Comparison of ENCODE assay signal across 25 cellular contexts in the genomic region with DNA sequence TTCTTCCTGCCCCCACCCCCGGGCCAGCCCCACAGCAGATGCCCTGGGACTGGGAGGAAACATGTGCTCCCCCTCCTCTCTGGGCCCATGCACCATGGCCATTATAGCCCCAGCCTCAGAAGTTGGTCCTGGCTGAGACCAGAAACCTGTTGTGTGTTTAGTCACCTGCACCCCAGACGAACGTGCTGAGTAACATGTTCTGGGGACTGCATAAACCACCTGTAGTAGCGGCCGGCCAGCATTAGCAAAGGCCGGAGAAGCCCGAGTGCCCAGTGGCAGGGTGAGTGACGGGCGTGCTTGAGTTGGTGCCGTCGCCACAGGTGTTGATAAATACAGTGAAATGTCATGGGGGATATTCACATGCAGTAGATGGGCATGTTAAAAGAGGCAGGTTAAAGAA.
DNase-seq lines count a peak whose midpoint lies in the region; TF ChIP-seq lines count a peak whose summit lies in the region.
"Had no signal": no experiment of that assay in that cellular context is flagged by ENCODE, and none has a peak within 500 bp of the region (broad histone marks: within the 10 kb centered on the region; RNA-seq: fewer than 3 reads in every experiment).

No MANE protein-coding gene starts in this region.

- H3K27me3 ChIP-seq in endodermal cell (ENCODE audit: control insufficient read depth, insufficient read depth, low read length, poor library complexity, severe bottlenecking) (no peaks in the 10 kb centered on the region), adrenal gland (no peaks in the 10 kb centered on the region)
- H3K27me3 ChIP-seq in CD4-positive, alpha-beta memory T cell (ENCODE audit: insufficient read depth, low read length) = no peaks in the 10 kb centered on the region
- H3K27me3 ChIP-seq: BLaER1 treated with 17β-estradiol and CSF1 and Interleukin-3, amounts not matched to agents 10 nM and 100 nM had no signal

- H3K4me3 Mint-ChIP-seq in endodermal cell (no peak overlapping the region), mesothelial cell of epicardium (no peak overlapping the region), type B pancreatic cell (no peak overlapping the region)
- no peak overlapping the region for H3K4me3 Mint-ChIP-seq in CD4-positive, alpha-beta memory T cell
- H3K4me3 Mint-ChIP-seq: CD4-positive, alpha-beta T cell; IgD-negative memory B cell had no signal

- DNase-seq in endodermal cell (no peak), mesothelial cell of epicardium (ENCODE audit: low spot score in 2 of 2, unreplicated experiment in 2 of 2) (no peak), type B pancreatic cell (ENCODE audit: extremely low spot score, unreplicated experiment) (no peak), adrenal gland (no peak)
- DNase-seq in stimulated activated naive CD4-positive, alpha-beta T cell treated with Interleukin-2 at 50 U/mL for 16 hours (lab: John Stamatoyannopoulos, UW) = no peak
- DNase-seq in CD4-positive, alpha-beta memory T cell = no peak
- DNase-seq: AML-193; CD4-positive, alpha-beta T cell; COR-L47; DMS53; GM23248; HCEC 1CT; NCI-H1048; NCI-H1417; NCI-H1694; NCI-H2029 treated with DMSO at 0.1 percent for 48 hours; NCI-H2227 treated with DMSO at 0.1 percent for 48 hours; NCI-H526 treated with DMSO at 0.1 percent for 48 hours; RPMI8226; SHP77 treated with DMSO at 0.1 percent for 48 hours had no signal

- no peak overlapping the region for H3K4me3 ChIP-seq in HEK293 (ENCODE audit: low read depth, low read length)
- H3K4me3 ChIP-seq in endodermal cell (ENCODE audit: low read length) = no peak overlapping the region
- H3K4me3 ChIP-seq in adrenal gland = no peak overlapping the region
- no peak overlapping the region for H3K4me3 ChIP-seq in CD4-positive, alpha-beta memory T cell (ENCODE audit: low read length in 2 of 2)
- H3K4me3 ChIP-seq: A549; BLaER1 treated with 17β-estradiol and CSF1 and Interleukin-3, amounts not matched to agents 10 nM and 100 nM; GM23248 had no signal

- H3K9me3 Mint-ChIP-seq in endodermal cell = no peaks in the 10 kb centered on the region
- H3K9me3 Mint-ChIP-seq in mesothelial cell of epicardium = no peaks in the 10 kb centered on the region
- no peaks in the 10 kb centered on the region for H3K9me3 Mint-ChIP-seq in type B pancreatic cell
- peaks cover 0 to 4% (median 0%) of the 10 kb centered on the region in 8 donors for H3K9me3 Mint-ChIP-seq in CD4-positive, alpha-beta memory T cell
- H3K9me3 Mint-ChIP-seq: CD4-positive, alpha-beta T cell; IgD-negative memory B cell had no signal

- CTCF ChIA-PET in HEK293 (lab: Yijun Ruan, JAX) = interaction anchor here (0.6 to 0.9 kb wide), 2 partner anchors 80 to 903 kb away, joined by 3 to 4 read pairs; no protein-coding TSS in a partner anchor
- CTCF ChIA-PET in CD4-positive, alpha-beta memory T cell (lab: Charles Lee; ENCODE audit: partially characterized antibody) = no interaction called here

- H3K27ac Mint-ChIP-seq in endodermal cell = peak overlapping the region; percentile 11
- peak overlapping the region; percentile 21 for H3K27ac Mint-ChIP-seq in mesothelial cell of epicardium
- peak overlapping the region; percentile 31 for H3K27ac Mint-ChIP-seq in type B pancreatic cell
- no peak overlapping the region for H3K27ac Mint-ChIP-seq in CD4-positive, alpha-beta memory T cell
- H3K27ac Mint-ChIP-seq: CD4-positive, alpha-beta T cell; IgD-negative memory B cell had no signal

- H3K27me3 Mint-ChIP-seq in endodermal cell (ENCODE audit: insufficient read depth) (no peaks in the 10 kb centered on the region), mesothelial cell of epicardium (ENCODE audit: low read depth) (no peaks in the 10 kb centered on the region), type B pancreatic cell (no peaks in the 10 kb centered on the region)
- H3K27me3 Mint-ChIP-seq in CD4-positive, alpha-beta memory T cell = no peaks in the 10 kb centered on the region
- H3K27me3 Mint-ChIP-seq: CD4-positive, alpha-beta T cell; IgD-negative memory B cell had no signal

- H3K4me1 ChIP-seq in HEK293 (ENCODE audit: control insufficient read depth, insufficient read depth, low read length) (no peaks in the 10 kb centered on the region), endodermal cell (ENCODE audit: control insufficient read depth, insufficient read depth, low read length) (peaks cover 10% of the 10 kb centered on the region), adrenal gland (replicated peaks in 1 of 2) (peaks cover 10 to 15% of the 10 kb centered on the region in 2 donors)
- H3K4me1 ChIP-seq in CD4-positive, alpha-beta memory T cell (ENCODE audit: insufficient read depth, low read length) = no peaks in the 10 kb centered on the region
- H3K4me1 ChIP-seq: A549 had no signal

- intact Hi-C loops in adrenal gland (cut with DNase I) = loop anchor here in 1 of 2 donors (10.0 kb wide), 1 partner anchor 68 kb away; no protein-coding TSS in a partner anchor
- intact Hi-C loops in CD4-positive, alpha-beta memory T cell (cut with micrococcal nuclease) = no loop called here

- H3K36me3 Mint-ChIP-seq in endodermal cell (ENCODE audit: low read depth) = peaks cover 22% of the 10 kb centered on the region
- H3K36me3 Mint-ChIP-seq in mesothelial cell of epicardium = peaks cover 13% of the 10 kb centered on the region
- H3K36me3 Mint-ChIP-seq in type B pancreatic cell = peaks cover 18% of the 10 kb centered on the region
- H3K36me3 Mint-ChIP-seq in CD4-positive, alpha-beta memory T cell = peaks cover 13 to 28% of the 10 kb centered on the region in 2 donors

- H3K27ac ChIP-seq in HEK293 (ENCODE audit: extremely low read depth, low read depth, low read length) = no peak overlapping the region
- no peak overlapping the region for H3K27ac ChIP-seq in endodermal cell (ENCODE audit: low read depth, low read length)
- H3K27ac ChIP-seq in adrenal gland = peak overlapping the region in 1 of 5 donors; percentile 49
- H3K27ac ChIP-seq in CD4-positive, alpha-beta memory T cell (ENCODE audit: low read depth, low read length) = no peak overlapping the region
- H3K27ac ChIP-seq: A549; BLaER1 treated with 17β-estradiol and CSF1 and Interleukin-3, amounts not matched to agents 10 nM and 100 nM; GM23248; HL-60 had no signal

- POLR2A ChIA-PET in HEK293 (lab: Yijun Ruan, JAX) = no interaction called here
- POLR2A ChIA-PET in CD4-positive, alpha-beta memory T cell (lab: Charles Lee; ENCODE audit: partially characterized antibody) = no interaction called here

- no peaks in the 10 kb centered on the region for H3K9me3 ChIP-seq in HEK293 (ENCODE audit: control insufficient read depth, insufficient read depth, low read depth, low read length)
- no peaks in the 10 kb centered on the region for H3K9me3 ChIP-seq in endodermal cell (ENCODE audit: control insufficient read depth, low read length)
- no peaks in the 10 kb centered on the region for H3K9me3 ChIP-seq in adrenal gland (replicated peaks in 1 of 3)
- no peaks in the 10 kb centered on the region for H3K9me3 ChIP-seq in CD4-positive, alpha-beta memory T cell (ENCODE audit: control insufficient read depth in 1 of 2, low read length in 2 of 2)
- H3K9me3 ChIP-seq: A549; BLaER1 treated with 17β-estradiol and CSF1 and Interleukin-3, amounts not matched to agents 10 nM and 100 nM had no signal

- TF ChIP-seq POLR2A in adrenal gland (IDR thresholded peaks at IDR 0.05) = no peak

- TF ChIP-seq CTCF in HEK293 (tag by site-specific recombination; IDR thresholded peaks at IDR 0.05) = no peak
- no peak for TF ChIP-seq CTCF in endodermal cell (conservative IDR thresholded peaks at IDR 0.05)
- TF ChIP-seq CTCF in mesothelial cell of epicardium (IDR thresholded peaks at IDR 0.05; ENCODE audit: unreplicated experiment) = no peak
- TF ChIP-seq CTCF in type B pancreatic cell (conservative IDR thresholded peaks at IDR 0.05) = no peak
- TF ChIP-seq CTCF in adrenal gland (IDR thresholded peaks at IDR 0.05) = no peak

- no peak overlapping the region for H3K9ac ChIP-seq in endodermal cell (ENCODE audit: extremely low read depth, low read length, poor library complexity, severe bottlenecking)
- H3K9ac ChIP-seq: BLaER1 treated with 17β-estradiol and CSF1 and Interleukin-3, amounts not matched to agents 10 nM and 100 nM; GM23248 had no signal

- peaks cover 0 to 22% of the 10 kb centered on the region in 2 experiments; a peak in 2 of 3 replicates for H3K36me3 ChIP-seq in HEK293 (ENCODE audit: control insufficient read depth in 2 of 2, insufficient read depth in 1 of 2, low read length in 2 of 2)
- peaks cover 20% of the 10 kb centered on the region for H3K36me3 ChIP-seq in endodermal cell (ENCODE audit: control insufficient read depth, insufficient read depth, low read length)
- peaks cover 0 to 52% of the 10 kb centered on the region in 2 donors for H3K36me3 ChIP-seq in adrenal gland (replicated peaks in 1 of 2)
- no peaks in the 10 kb centered on the region for H3K36me3 ChIP-seq in CD4-positive, alpha-beta memory T cell (ENCODE audit: insufficient read depth, low read length)

- WGBS in endodermal cell (ENCODE audit: insufficient coverage in 1 of 2, insufficient read length in 1 of 2), 2 experiments = 90 to 96% methylated on average over 8 to 11 of the region's 11 CpGs
- 94 to 99% (median 95%) methylated on average over 6 to 11 of the region's 11 CpGs for WGBS in adrenal gland, 4 donors

- H3K4me1 Mint-ChIP-seq in endodermal cell = peaks cover 32% of the 10 kb centered on the region
- peaks cover 17% of the 10 kb centered on the region for H3K4me1 Mint-ChIP-seq in mesothelial cell of epicardium
- peaks cover 13% of the 10 kb centered on the region for H3K4me1 Mint-ChIP-seq in type B pancreatic cell (ENCODE audit: unreplicated experiment)
- peaks cover 0 to 7% (median under 1%) of the 10 kb centered on the region in 4 donors for H3K4me1 Mint-ChIP-seq in CD4-positive, alpha-beta memory T cell

TF ChIP-seq in HEK293, 187 proteins besides CTCF, POLR2A, EP300 and RAD21:
- TF ChIP-seq SCRT2 (tag by site-specific recombination; IDR thresholded peaks at IDR 0.05) (peak; percentile 63; the same call in 1 of the 2 replicates), SCRT1 (tag by site-specific recombination; IDR thresholded peaks at IDR 0.05; ENCODE audit: borderline replicate concordance) (peak; percentile 15; the same call in 1 of the 2 replicates)
- TF ChIP-seq, protein P1, sequence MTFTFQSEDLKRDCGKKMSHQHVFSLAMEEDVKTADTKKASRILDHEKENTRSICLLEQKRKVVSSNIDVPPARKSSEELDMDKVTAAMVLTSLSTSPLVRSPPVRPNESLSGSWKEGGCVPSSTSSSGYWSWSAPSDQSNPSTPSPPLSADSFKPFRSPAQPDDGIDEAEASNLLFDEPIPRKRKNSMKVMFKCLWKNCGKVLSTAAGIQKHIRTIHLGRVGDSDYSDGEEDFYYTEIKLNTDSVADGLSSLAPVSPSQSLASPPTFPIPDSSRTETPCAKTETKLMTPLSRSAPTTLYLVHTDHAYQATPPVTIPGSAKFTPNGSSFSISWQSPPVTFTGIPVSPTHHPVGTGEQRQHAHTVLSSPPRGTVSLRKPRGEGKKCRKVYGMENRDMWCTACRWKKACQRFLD (tag by site-specific recombination; IDR thresholded peaks at IDR 0.05) = no peak

Comparison
In these comparisons a context has a peak if more than half of its experiments do, and no peak if none do; other contexts are left out.
1. H3K27ac Mint-ChIP-seq: peak in endodermal cell (single experiment), mesothelial cell of epicardium (single experiment) and type B pancreatic cell (single experiment); none in CD4-positive, alpha-beta memory T cell (0 of 7).